In the genomic region with DNA sequence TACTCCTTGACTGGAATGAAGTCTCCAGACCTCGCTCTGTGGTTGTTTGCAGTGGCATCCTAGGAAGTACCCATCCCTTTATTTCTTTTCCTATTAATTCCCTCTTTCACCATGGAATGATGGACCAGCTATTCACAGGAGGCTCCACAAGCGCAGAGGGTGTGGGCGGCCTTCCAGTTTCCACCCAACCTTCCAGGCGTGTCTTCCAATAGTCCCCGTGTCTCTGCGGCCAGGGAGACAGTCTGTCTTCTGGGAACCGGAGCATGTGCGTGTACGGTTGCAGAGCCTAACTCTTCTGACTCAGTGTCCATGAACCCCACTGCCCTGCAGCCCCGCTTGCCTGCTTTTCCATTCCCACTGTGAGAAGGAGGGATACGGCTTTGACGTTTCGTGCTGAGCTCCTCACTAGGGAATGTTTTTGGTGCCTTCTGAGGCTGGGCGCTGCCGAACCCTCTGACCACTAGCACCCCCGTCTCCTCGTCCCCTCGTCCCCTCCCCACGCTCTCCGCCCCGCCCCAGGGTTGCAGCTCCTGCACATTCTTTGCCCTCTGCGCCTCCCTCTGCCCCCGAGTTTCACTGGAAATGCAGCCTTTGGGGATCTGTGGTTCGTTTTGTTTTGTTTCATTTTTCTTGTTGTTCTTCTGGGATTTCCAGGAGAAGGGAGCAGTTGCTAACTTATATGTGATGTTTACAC, we compare ENCODE assay signal across 1 cellular context.
TF ChIP-seq lines count a peak whose summit lies in the region.

No MANE protein-coding gene starts in this region.

TF ChIP-seq in GM23338, 12 proteins besides CTCF, POLR2A, EP300 and RAD21 (continued from another document):
- TF ChIP-seq ZNF462 (CRISPR knock-in tag; IDR thresholded peaks at IDR 0.05) (no peak), EZH2phosphoT487 (IDR thresholded peaks at IDR 0.05; ENCODE audit: unreplicated experiment) (no peak)
